ENCODE assay signal across 22 cellular contexts in genomic region chr1:6902153-6902552, GRCh38.
DNase-seq lines count a peak whose midpoint lies in the region; ATAC-seq and TF ChIP-seq lines count a peak whose summit lies in the region.
"Had no signal": no experiment of that assay in that cellular context is flagged by ENCODE, and none has a peak within 500 bp of the region (broad histone marks: within the 10 kb centered on the region; RNA-seq: fewer than 3 reads in every experiment).

No MANE protein-coding gene starts in this region.

- no peaks in the 10 kb centered on the region for H3K27me3 ChIP-seq in KMS-11 (ENCODE audit: insufficient read depth, low read depth)
- H3K27me3 ChIP-seq in Panc1 (ENCODE audit: control insufficient read depth, insufficient read depth, low read length) = no peaks in the 10 kb centered on the region
- no peaks in the 10 kb centered on the region for H3K27me3 ChIP-seq in ascending aorta
- H3K27me3 ChIP-seq: BE2C; BLaER1 treated with 17β-estradiol and CSF1 and Interleukin-3, amounts not matched to agents 10 nM and 100 nM had no signal

- no peaks in the 10 kb centered on the region for H3K9me3 ChIP-seq in Panc1 (ENCODE audit: control insufficient read depth, insufficient read depth, low read depth, low read length)
- no peaks in the 10 kb centered on the region for H3K9me3 ChIP-seq in ascending aorta
- H3K9me3 ChIP-seq: A549; BE2C; BLaER1 treated with 17β-estradiol and CSF1 and Interleukin-3, amounts not matched to agents 10 nM and 100 nM had no signal

- H3K4me3 ChIP-seq in KMS-11 (IDR thresholded peaks at IDR 0.05; ENCODE audit: insufficient read depth, low read depth, low read length) (no peak overlapping the region), Panc1 (ENCODE audit: low read depth in 2 of 2, low read length in 2 of 2) (no peak overlapping the region), ascending aorta (no peak overlapping the region)
- H3K4me3 ChIP-seq: A549; BLaER1 treated with 17β-estradiol and CSF1 and Interleukin-3, amounts not matched to agents 10 nM and 100 nM; GM23338 had no signal

- peaks cover 2% of the 10 kb centered on the region for H3K36me3 Mint-ChIP-seq in activated naive CD8-positive, alpha-beta T cell treated with anti-CD3 and anti-CD28 coated beads, Interleukin-2, amount 10 ng/mL, durations not matched to agents 7 days and 5 days
- H3K36me3 Mint-ChIP-seq in activated naive CD8-positive, alpha-beta T cell treated with anti-CD3 and anti-CD28 coated beads for 36 hours = peaks cover 3% of the 10 kb centered on the region
- H3K36me3 Mint-ChIP-seq in stimulated activated naive CD8-positive, alpha-beta T cell treated with anti-CD3 and anti-CD28 coated beads, Interleukin-15, Interleukin-2, amounts not matched to agents 100 ng/mL and 50 ng/mL, for 24 hours (ENCODE audit: low read depth) = no peaks in the 10 kb centered on the region

- no peak overlapping the region for H3K4me3 Mint-ChIP-seq in activated naive CD8-positive, alpha-beta T cell treated with anti-CD3 and anti-CD28 coated beads, Interleukin-2, amount 10 ng/mL, durations not matched to agents 7 days and 5 days
- no peak overlapping the region for H3K4me3 Mint-ChIP-seq in activated naive CD8-positive, alpha-beta T cell treated with anti-CD3 and anti-CD28 coated beads for 36 hours
- H3K4me3 Mint-ChIP-seq in stimulated activated naive CD8-positive, alpha-beta T cell treated with anti-CD3 and anti-CD28 coated beads, Interleukin-15, Interleukin-2, amounts not matched to agents 100 ng/mL and 50 ng/mL, for 24 hours = no peak overlapping the region
- H3K4me3 Mint-ChIP-seq: CD4-positive, alpha-beta memory T cell; GM23338; H9 had no signal

- no peak overlapping the region for H2AFZ ChIP-seq in KMS-11 (ENCODE audit: low read depth)
- H2AFZ ChIP-seq: GM23338 had no signal

- H3K27ac Mint-ChIP-seq in activated naive CD8-positive, alpha-beta T cell treated with anti-CD3 and anti-CD28 coated beads, Interleukin-2, amount 10 ng/mL, durations not matched to agents 7 days and 5 days = peak overlapping the region; percentile 59
- H3K27ac Mint-ChIP-seq in activated naive CD8-positive, alpha-beta T cell treated with anti-CD3 and anti-CD28 coated beads for 36 hours = no peak overlapping the region
- H3K27ac Mint-ChIP-seq in stimulated activated naive CD8-positive, alpha-beta T cell treated with anti-CD3 and anti-CD28 coated beads, Interleukin-15, Interleukin-2, amounts not matched to agents 100 ng/mL and 50 ng/mL, for 24 hours = peak overlapping the region; percentile 6
- H3K27ac Mint-ChIP-seq: GM23338, H9 had no signal

- in situ Hi-C loops in Panc1 (cut with HindIII; ENCODE audit: low pct_unique_long_range_greater_than_20kb, low sequenced_read_pairs) = no loop called here

- peaks cover 5% of the 10 kb centered on the region for H3K9me3 Mint-ChIP-seq in activated naive CD8-positive, alpha-beta T cell treated with anti-CD3 and anti-CD28 coated beads, Interleukin-2, amount 10 ng/mL, durations not matched to agents 7 days and 5 days
- peaks cover 6% of the 10 kb centered on the region for H3K9me3 Mint-ChIP-seq in activated naive CD8-positive, alpha-beta T cell treated with anti-CD3 and anti-CD28 coated beads for 36 hours
- peaks cover 3% of the 10 kb centered on the region for H3K9me3 Mint-ChIP-seq in stimulated activated naive CD8-positive, alpha-beta T cell treated with anti-CD3 and anti-CD28 coated beads, Interleukin-15, Interleukin-2, amounts not matched to agents 100 ng/mL and 50 ng/mL, for 24 hours
- H3K9me3 Mint-ChIP-seq: GM23338, H9 had no signal

- peaks cover 10% of the 10 kb centered on the region for H3K27me3 Mint-ChIP-seq in activated naive CD8-positive, alpha-beta T cell treated with anti-CD3 and anti-CD28 coated beads, Interleukin-2, amount 10 ng/mL, durations not matched to agents 7 days and 5 days
- H3K27me3 Mint-ChIP-seq in activated naive CD8-positive, alpha-beta T cell treated with anti-CD3 and anti-CD28 coated beads for 36 hours = no peaks in the 10 kb centered on the region
- H3K27me3 Mint-ChIP-seq in stimulated activated naive CD8-positive, alpha-beta T cell treated with anti-CD3 and anti-CD28 coated beads, Interleukin-15, Interleukin-2, amounts not matched to agents 100 ng/mL and 50 ng/mL, for 24 hours = no peaks in the 10 kb centered on the region
- H3K27me3 Mint-ChIP-seq: CD4-positive, alpha-beta memory T cell had no signal

- H3K9ac ChIP-seq in KMS-11 = no peak overlapping the region
- H3K9ac ChIP-seq: BLaER1 treated with 17β-estradiol and CSF1 and Interleukin-3, amounts not matched to agents 10 nM and 100 nM had no signal

- POLR2A ChIA-PET in activated naive CD8-positive, alpha-beta T cell treated with anti-CD3 and anti-CD28 coated beads, Interleukin-2, amount 10 ng/mL, durations not matched to agents 7 days and 5 days (lab: Charles Lee) = no interaction called here
- POLR2A ChIA-PET in Panc1 (lab: Charles Lee) = no interaction called here

- H3K27ac ChIP-seq in KMS-11 (peak overlapping the region; percentile 63), Panc1 (ENCODE audit: low read length) (no peak overlapping the region), ascending aorta (no peak overlapping the region)
- H3K27ac ChIP-seq: A549; BLaER1 treated with 17β-estradiol and CSF1 and Interleukin-3, amounts not matched to agents 10 nM and 100 nM had no signal

- H4K20me1 ChIP-seq in KMS-11 (ENCODE audit: insufficient read depth) = no peaks in the 10 kb centered on the region
- H4K20me1 ChIP-seq: BLaER1 treated with 17β-estradiol and CSF1 and Interleukin-3, amounts not matched to agents 10 nM and 100 nM had no signal

- DNase-seq in activated naive CD8-positive, alpha-beta T cell treated with anti-CD3 and anti-CD28 coated beads, Interleukin-2, amount 10 ng/mL, durations not matched to agents 7 days and 5 days = no peak
- no peak for DNase-seq in activated naive CD8-positive, alpha-beta T cell treated with anti-CD3 and anti-CD28 coated beads for 36 hours
- no peak for DNase-seq in Panc1 (ENCODE audit: low read depth, low spot score)
- no peak for DNase-seq in nucleus accumbens (lab: John Stamatoyannopoulos, UW)
- no peak for DNase-seq in ascending aorta (ENCODE audit: low spot score in 2 of 2)
- DNase-seq: 8988T; ACHN; AML-193; BE2C; Calu3; CD4-positive, alpha-beta memory T cell; COR-L47; DMS53; DMS79 treated with DMSO at 0.1 percent for 48 hours; GF-D8; H9 had no signal

- BruUV-seq in Panc1 (replicated peaks; lab: Mats Ljungman, UMichigan) = TSS peak; percentile 48

- no peaks in the 10 kb centered on the region for H3K79me2 ChIP-seq in KMS-11 (ENCODE audit: insufficient read depth, low read depth)

- peak overlapping the region; percentile 63; the same call in 1 of the 2 replicates for H3K4me2 ChIP-seq in KMS-11
- H3K4me2 ChIP-seq: A549; BLaER1 treated with 17β-estradiol and CSF1 and Interleukin-3, amounts not matched to agents 10 nM and 100 nM; GM23338 had no signal

- TF ChIP-seq CTCF in KMS-11 (conservative IDR thresholded peaks at IDR 0.05; ENCODE audit: low read depth, low read length) = no peak
- TF ChIP-seq CTCF in Panc1 (IDR thresholded peaks at IDR 0.05) = no peak
- TF ChIP-seq CTCF in ascending aorta (IDR thresholded peaks at IDR 0.05) = no peak

- H3K4me1 Mint-ChIP-seq in activated naive CD8-positive, alpha-beta T cell treated with anti-CD3 and anti-CD28 coated beads, Interleukin-2, amount 10 ng/mL, durations not matched to agents 7 days and 5 days = peaks cover 8% of the 10 kb centered on the region
- peaks cover 11% of the 10 kb centered on the region for H3K4me1 Mint-ChIP-seq in activated naive CD8-positive, alpha-beta T cell treated with anti-CD3 and anti-CD28 coated beads for 36 hours
- peaks cover 5% of the 10 kb centered on the region for H3K4me1 Mint-ChIP-seq in stimulated activated naive CD8-positive, alpha-beta T cell treated with anti-CD3 and anti-CD28 coated beads, Interleukin-15, Interleukin-2, amounts not matched to agents 100 ng/mL and 50 ng/mL, for 24 hours (ENCODE audit: low read depth)

- ATAC-seq in activated naive CD8-positive, alpha-beta T cell treated with anti-CD3 and anti-CD28 coated beads, Interleukin-2, amount 10 ng/mL, durations not matched to agents 7 days and 5 days (ENCODE audit: low read depth) = no peak
- no peak for ATAC-seq in Panc1
- ATAC-seq: A549, GM23338, HCT116 had no signal

- CTCF ChIA-PET in Panc1 (lab: Charles Lee) = no interaction called here

- H3K4me1 ChIP-seq in KMS-11 (ENCODE audit: low read depth, poor library complexity, severe bottlenecking) (peaks cover 57% of the 10 kb centered on the region), Panc1 (ENCODE audit: control insufficient read depth, insufficient read depth, low read length) (no peaks in the 10 kb centered on the region), ascending aorta (no peaks in the 10 kb centered on the region)
- H3K4me1 ChIP-seq: A549, BE2C had no signal

- intact Hi-C loops in Panc1 (cut with micrococcal nuclease; ENCODE audit: unreplicated experiment) = no loop called here
- intact Hi-C loops in ascending aorta (cut with DNase I) = no loop called here

- H3K36me3 ChIP-seq in KMS-11 (ENCODE audit: insufficient read depth) (no peaks in the 10 kb centered on the region), Panc1 (ENCODE audit: control insufficient read depth, insufficient read depth, low read length) (no peaks in the 10 kb centered on the region), ascending aorta (no peaks in the 10 kb centered on the region)
- H3K36me3 ChIP-seq: BE2C had no signal
